Comparison of ENCODE assay signal across 19 cellular contexts in the genomic region with DNA sequence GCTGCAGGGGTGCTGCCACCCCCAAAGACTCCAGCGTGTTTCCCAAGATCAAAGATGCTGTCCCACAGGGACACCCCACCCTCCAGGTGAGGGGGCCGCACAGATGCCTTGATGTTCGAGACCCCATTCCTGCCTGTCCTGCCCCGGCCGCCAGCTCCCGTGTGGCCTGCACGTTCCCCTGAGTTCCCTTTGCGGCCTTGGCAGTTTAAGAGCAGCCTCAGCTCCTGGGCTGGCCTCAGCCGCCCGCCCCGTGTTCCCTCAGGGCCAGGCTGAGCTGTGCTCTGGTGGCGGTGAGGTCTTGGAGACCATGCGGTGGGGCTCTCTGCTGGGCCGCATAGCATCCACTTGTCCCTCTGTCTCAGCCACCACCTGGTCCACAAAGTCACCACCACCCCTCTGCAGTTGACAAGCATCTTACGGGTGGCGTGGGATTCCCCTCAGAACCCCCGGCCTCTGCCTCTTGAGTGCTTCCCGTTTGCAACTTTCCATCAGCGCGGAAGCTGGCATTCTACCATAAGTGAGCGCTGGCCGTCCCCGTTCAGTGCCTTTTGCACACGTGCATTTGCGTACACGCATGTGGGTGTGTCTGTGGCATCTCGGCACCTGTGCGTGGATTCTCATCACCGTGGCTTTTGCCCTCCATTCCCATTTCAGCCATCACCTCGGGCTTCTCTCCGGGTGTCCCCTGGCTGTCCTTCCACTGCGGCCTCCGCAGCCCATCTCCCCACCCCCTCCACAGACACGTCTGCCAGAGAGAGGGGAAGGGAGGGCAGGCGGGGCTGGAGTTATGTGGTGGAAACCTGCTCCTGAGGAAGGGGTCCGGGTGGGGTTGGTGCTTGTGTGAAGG.
"Had no signal": no experiment of that assay in that cellular context is flagged by ENCODE, and none has a peak within 500 bp of the region (broad histone marks: within the 10 kb centered on the region; RNA-seq: fewer than 3 reads in every experiment).

No MANE protein-coding gene starts in this region.

- ATAC-seq: activated CD8-positive, alpha-beta memory T cell treated with anti-CD3 and anti-CD28 coated beads, Interleukin-2, amount 10 ng/mL, durations not matched to agents 7 days and 5 days; body of pancreas; effector memory CD8-positive, alpha-beta T cell; right lobe of liver; stimulated activated memory B cell treated with anti-CD40 and anti-IgM and Interleukin-4, amounts not matched to agents 10 μg/mL and 1 μg/mL and 100 μg/mL, for 72 hours had no signal

- H3K4me3 ChIP-seq: body of pancreas, ovary, right lobe of liver, thoracic aorta, upper lobe of left lung had no signal

- H3K36me3 ChIP-seq: ovary had no signal

- H3K4me1 ChIP-seq: body of pancreas, right lobe of liver, upper lobe of left lung had no signal

- H3K4me1 Mint-ChIP-seq: activated CD4-positive, alpha-beta memory T cell treated with anti-CD3 and anti-CD28 coated beads, Interleukin-2, amount 10 ng/mL, durations not matched to agents 7 days and 5 days; activated CD8-positive, alpha-beta memory T cell treated with anti-CD3 and anti-CD28 coated beads, Interleukin-2, amount 10 ng/mL, durations not matched to agents 7 days and 5 days had no signal

- H3K27ac ChIP-seq: body of pancreas, epithelial cell of prostate, ovary, right lobe of liver, thoracic aorta, upper lobe of left lung had no signal

- DNase-seq: activated CD4-positive, alpha-beta memory T cell treated with anti-CD3 and anti-CD28 coated beads, Interleukin-2, amount 10 ng/mL, durations not matched to agents 7 days and 5 days; activated CD4-positive, alpha-beta T cell treated with anti-CD3 and anti-CD28 coated beads for 48 hours; activated CD4-positive, CD25-positive, alpha-beta regulatory T cell; activated CD8-positive, alpha-beta memory T cell treated with anti-CD3 and anti-CD28 coated beads, Interleukin-2, amount 10 ng/mL, durations not matched to agents 7 days and 5 days; activated naive CD4-positive, alpha-beta T cell treated with Interleukin-2 at 50 U/mL for 16 hours; body of pancreas; effector memory CD8-positive, alpha-beta T cell; foreskin fibroblast; hypothalamus; islet precursor cell; ovary; small intestine; stimulated activated CD4-positive, alpha-beta T cell treated with anti-CD3 and anti-CD28 coated beads, Interleukin-4, amount 100 ng/mL, for 24 hours had no signal

- H3K36me3 Mint-ChIP-seq: activated CD8-positive, alpha-beta memory T cell treated with anti-CD3 and anti-CD28 coated beads, Interleukin-2, amount 10 ng/mL, durations not matched to agents 7 days and 5 days had no signal

- H3K4me3 Mint-ChIP-seq: activated CD4-positive, alpha-beta memory T cell treated with anti-CD3 and anti-CD28 coated beads, Interleukin-2, amount 10 ng/mL, durations not matched to agents 7 days and 5 days; activated CD8-positive, alpha-beta memory T cell treated with anti-CD3 and anti-CD28 coated beads, Interleukin-2, amount 10 ng/mL, durations not matched to agents 7 days and 5 days; effector memory CD8-positive, alpha-beta T cell; stimulated activated memory B cell treated with anti-CD40 and anti-IgM and Interleukin-4, amounts not matched to agents 10 μg/mL and 1 μg/mL and 100 μg/mL, for 72 hours; T-helper 2 cell treated with Interferon-gamma antibody and Interleukin-4, amounts not matched to agents 5 μg/mL and 100 μg/mL, for 36 hours had no signal

- H3K9me3 Mint-ChIP-seq: activated CD4-positive, alpha-beta memory T cell treated with anti-CD3 and anti-CD28 coated beads, Interleukin-2, amount 10 ng/mL, durations not matched to agents 7 days and 5 days; effector memory CD8-positive, alpha-beta T cell; T-helper 2 cell treated with Interferon-gamma antibody and Interleukin-4, amounts not matched to agents 5 μg/mL and 100 μg/mL, for 36 hours had no signal

- H3K27me3 Mint-ChIP-seq: activated CD4-positive, alpha-beta memory T cell treated with anti-CD3 and anti-CD28 coated beads, Interleukin-2, amount 10 ng/mL, durations not matched to agents 7 days and 5 days had no signal

- H3K9me3 ChIP-seq: body of pancreas, ovary, right lobe of liver, thoracic aorta, upper lobe of left lung had no signal

- H3K27ac Mint-ChIP-seq: activated CD4-positive, alpha-beta memory T cell treated with anti-CD3 and anti-CD28 coated beads, Interleukin-2, amount 10 ng/mL, durations not matched to agents 7 days and 5 days; activated CD8-positive, alpha-beta memory T cell treated with anti-CD3 and anti-CD28 coated beads, Interleukin-2, amount 10 ng/mL, durations not matched to agents 7 days and 5 days; effector memory CD8-positive, alpha-beta T cell; stimulated activated memory B cell treated with anti-CD40 and anti-IgM and Interleukin-4, amounts not matched to agents 10 μg/mL and 1 μg/mL and 100 μg/mL, for 72 hours; T-helper 2 cell treated with Interferon-gamma antibody and Interleukin-4, amounts not matched to agents 5 μg/mL and 100 μg/mL, for 36 hours had no signal

- H3K27me3 ChIP-seq: body of pancreas, ovary, right lobe of liver, upper lobe of left lung had no signal
